ENCODE assay signal across 1 cellular context in genomic region chr1:227174136-227174535, GRCh38.
A peak's percentile ranks its signal among the peaks of the same experiment; 100 is the strongest.
TF ChIP-seq lines count a peak whose summit lies in the region.

No MANE protein-coding gene starts in this region.

TF ChIP-seq in SK-N-SH, 30 proteins besides CTCF, POLR2A, EP300 and RAD21 (continued from another document):
- TF ChIP-seq CHD2 (IDR thresholded peaks at IDR 0.05; ENCODE audit: low read length, partially characterized antibody) (no peak), FOSL2 (IDR thresholded peaks at IDR 0.05; ENCODE audit: borderline replicate concordance, low read depth) (peak; percentile 13; the same call in 1 of the 2 replicates), MEF2A (IDR thresholded peaks at IDR 0.05; ENCODE audit: borderline replicate concordance, low read depth) (no peak), PBX3 (IDR thresholded peaks at IDR 0.05) (peak; percentile 8; the same call in 1 of the 2 replicates), POLR2AphosphoS5 (IDR thresholded peaks at IDR 0.05; ENCODE audit: low read depth, low read length) (no peak), NRF1 (IDR thresholded peaks at IDR 0.05; ENCODE audit: low read depth, low read length) (no peak), REST (IDR thresholded peaks at IDR 0.05; ENCODE audit: low read depth, low read length) (no peak), FOXM1 (IDR thresholded peaks at IDR 0.05; ENCODE audit: low read depth) (no peak), SMC3 (IDR thresholded peaks at IDR 0.05; ENCODE audit: low read depth, low read length) (no peak), YY1 (IDR thresholded peaks at IDR 0.05; ENCODE audit: low read depth) (no peak), MXI1 (IDR thresholded peaks at IDR 0.05; ENCODE audit: low read depth, low read length) (no peak), IRF3 (IDR thresholded peaks at IDR 0.05; ENCODE audit: low read depth, low read length) (no peak), JUND (IDR thresholded peaks at IDR 0.05) (peak; percentile 23; the same call in 1 of the 2 replicates), RFX5 (IDR thresholded peaks at IDR 0.05; ENCODE audit: low read length) (no peak), RXRA (IDR thresholded peaks at IDR 0.05; ENCODE audit: borderline replicate concordance, low read depth) (no peak)
TF ChIP-seq in SK-N-SH: peak in this region for 4.
